ENCODE assay signal across 22 cellular contexts in the genomic region with DNA sequence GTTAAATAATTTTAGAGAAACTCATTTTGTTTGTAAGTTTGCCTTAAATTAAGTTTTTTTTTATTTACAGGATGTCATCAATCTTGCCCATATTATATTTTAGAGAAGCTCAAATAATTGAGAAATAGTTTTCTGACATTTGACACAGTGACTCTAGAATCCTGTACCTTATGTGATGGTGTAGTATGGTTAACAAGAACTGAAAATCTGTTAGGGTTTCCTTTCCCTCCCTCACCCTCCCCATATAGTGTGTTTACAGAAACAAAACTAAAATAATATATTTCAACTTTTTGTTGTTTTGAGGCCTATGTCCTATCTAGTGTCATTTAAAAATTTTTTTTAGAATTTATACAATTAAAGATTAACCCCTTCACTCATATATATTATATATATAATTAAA.
A peak's percentile ranks its signal among the peaks of the same experiment; 100 is the strongest.
DNase-seq lines count a peak whose midpoint lies in the region; ATAC-seq, FAIRE-seq and TF ChIP-seq lines count a peak whose summit lies in the region.
"Had no signal": no experiment of that assay in that cellular context is flagged by ENCODE, and none has a peak within 500 bp of the region (broad histone marks: within the 10 kb centered on the region; RNA-seq: fewer than 3 reads in every experiment).

No MANE protein-coding gene starts in this region.

- H2BK5ac ChIP-seq in trophoblast cell (ENCODE audit: low read depth, low read length, poor library complexity), result no peak overlapping the region

- no peak overlapping the region for H3K27ac Mint-ChIP-seq in activated CD4-positive, alpha-beta T cell treated with anti-CD3 and anti-CD28 coated beads, Interleukin-2, amount 10 ng/mL, durations not matched to agents 24 days and 14 days
- H3K27ac Mint-ChIP-seq: stimulated activated naive CD8-positive, alpha-beta T cell treated with anti-CD3 and anti-CD28 coated beads, Interleukin-15, amount 100 ng/mL, for 72 hours; T-helper 1 cell treated with Interleukin-12 subunit alpha and Interleukin-12 subunit beta and Interleukin-4 antibody, amounts not matched to agents 30 μg/mL and 1 μg/mL, for 36 hours had no signal

- no peak overlapping the region for H4K8ac ChIP-seq in trophoblast cell (ENCODE audit: low read depth, low read length)

- no peaks in the 10 kb centered on the region for H3K79me1 ChIP-seq in trophoblast cell (ENCODE audit: low read length)

- no peak for FAIRE-seq in GM12891 (lab: Jason Lieb, UNC)
- FAIRE-seq: K562 had no signal

- H3K36me3 Mint-ChIP-seq in activated CD4-positive, alpha-beta T cell treated with anti-CD3 and anti-CD28 coated beads, Interleukin-2, amount 10 ng/mL, durations not matched to agents 24 days and 14 days (ENCODE audit: low read depth), result peaks cover 14% of the 10 kb centered on the region

- H4K12ac ChIP-seq in trophoblast cell (ENCODE audit: low read depth, low read length), result no peak overlapping the region

- peaks cover 17% of the 10 kb centered on the region for H3K4me1 Mint-ChIP-seq in activated CD4-positive, alpha-beta T cell treated with anti-CD3 and anti-CD28 coated beads, Interleukin-2, amount 10 ng/mL, durations not matched to agents 24 days and 14 days

- H3K18ac ChIP-seq in trophoblast cell (ENCODE audit: low read length), result no peak overlapping the region

- H3K27me3 Mint-ChIP-seq in activated CD4-positive, alpha-beta T cell treated with anti-CD3 and anti-CD28 coated beads, Interleukin-2, amount 10 ng/mL, durations not matched to agents 24 days and 14 days, result no peaks in the 10 kb centered on the region
- H3K27me3 Mint-ChIP-seq: stimulated activated naive CD8-positive, alpha-beta T cell treated with anti-CD3 and anti-CD28 coated beads, Interleukin-15, amount 100 ng/mL, for 72 hours had no signal

- no peak for TF ChIP-seq EP300 in esophagus muscularis mucosa (IDR thresholded peaks at IDR 0.05)

- POLR2A ChIA-PET in PC-3 (lab: Charles Lee; ENCODE audit: unreplicated experiment), result no interaction called here

- H3K4me3 ChIP-seq in esophagus muscularis mucosa (peak overlapping the region in 3 of 4 donors; percentile 26 to 30 (median 27)), prostate gland (no peak overlapping the region), tibial artery (peak overlapping the region in 1 of 2 donors; percentile 29), PC-3 (ENCODE audit: low read length) (no peak overlapping the region), trophoblast cell (ENCODE audit: low read depth, low read length) (no peak overlapping the region)
- H3K4me3 ChIP-seq: K562 had no signal

- CTCF ChIA-PET in PC-3 (lab: Charles Lee), result no interaction called here

- BruUV-seq in PC-3 (replicated peaks; lab: Mats Ljungman, UMichigan), result no TSS peak

- H3K23ac ChIP-seq in trophoblast cell (ENCODE audit: low read length), result no peak overlapping the region

- H3K79me2 ChIP-seq in PC-3 (ENCODE audit: low read length) (no peaks in the 10 kb centered on the region), trophoblast cell (ENCODE audit: control insufficient read depth, insufficient read depth, low read length, poor library complexity) (no peaks in the 10 kb centered on the region)

- H4K91ac ChIP-seq in trophoblast cell (ENCODE audit: low read depth, low read length), result no peak overlapping the region

- H2AK5ac ChIP-seq in trophoblast cell (ENCODE audit: low read length), result no peak overlapping the region

- no peaks in the 10 kb centered on the region for H3K9me3 Mint-ChIP-seq in activated CD4-positive, alpha-beta T cell treated with anti-CD3 and anti-CD28 coated beads, Interleukin-2, amount 10 ng/mL, durations not matched to agents 24 days and 14 days
- H3K9me3 Mint-ChIP-seq: mesothelial cell of epicardium; stimulated activated naive CD8-positive, alpha-beta T cell treated with anti-CD3 and anti-CD28 coated beads, Interleukin-15, amount 100 ng/mL, for 72 hours; T-helper 1 cell treated with Interleukin-12 subunit alpha and Interleukin-12 subunit beta and Interleukin-4 antibody, amounts not matched to agents 30 μg/mL and 1 μg/mL, for 36 hours had no signal

- intact Hi-C loops in esophagus muscularis mucosa (cut with DNase I) (loop anchor here (5.0 to 10.0 kb wide), 3 partner anchors 56 to 448 kb away; partner anchors contain the start of gene CD164), prostate gland (cut with DNase I) (loop anchor here (5.0 to 10.0 kb wide), 2 partner anchors 72 to 379 kb away; partner anchors contain the start of gene CD164), tibial artery (cut with DNase I; ENCODE audit: low total_unique reads) (loop anchor here (10.0 kb wide), 1 partner anchor 448 kb away; no protein-coding TSS in a partner anchor), PC-3 (cut with micrococcal nuclease) (no loop called here)
- intact Hi-C loops in activated CD4-positive, alpha-beta T cell treated with anti-CD3 and anti-CD28 coated beads, Interleukin-2, amount 10 ng/mL, durations not matched to agents 24 days and 14 days (cut with micrococcal nuclease), result no loop called here

- ATAC-seq in PC-3, result no peak
- ATAC-seq: K562; stimulated activated naive CD8-positive, alpha-beta T cell treated with anti-CD3 and anti-CD28 coated beads, Interleukin-15, amount 100 ng/mL, for 72 hours had no signal

- no peaks in the 10 kb centered on the region for H3K9me2 ChIP-seq in PC-3 (replicated peaks; ENCODE audit: low read length)

- H3K4me1 ChIP-seq in esophagus muscularis mucosa (peaks cover 63 to 82% (median 76%) of the 10 kb centered on the region in 4 donors), prostate gland (replicated peaks) (peaks cover 9% of the 10 kb centered on the region), tibial artery (peaks cover 0 to 66% (median 38%) of the 10 kb centered on the region in 4 donors), PC-3 (ENCODE audit: insufficient read depth, low read length) (peaks cover 2% of the 10 kb centered on the region; the same call in 1 of the 2 replicates), trophoblast cell (ENCODE audit: control insufficient read depth in 1 of 2, insufficient read depth in 2 of 2, low read length in 2 of 2) (no peaks in the 10 kb centered on the region)

- no peak overlapping the region for H3K4ac ChIP-seq in trophoblast cell (ENCODE audit: low read depth, low read length)

- no peaks in the 10 kb centered on the region for H3K9me3 ChIP-seq in esophagus muscularis mucosa
- no peaks in the 10 kb centered on the region for H3K9me3 ChIP-seq in prostate gland
- H3K9me3 ChIP-seq in tibial artery, result no peaks in the 10 kb centered on the region
- H3K9me3 ChIP-seq in PC-3 (ENCODE audit: low read length), result no peaks in the 10 kb centered on the region
- no peaks in the 10 kb centered on the region for H3K9me3 ChIP-seq in trophoblast cell (ENCODE audit: insufficient read depth, low read depth, low read length)
- H3K9me3 ChIP-seq: BE2C had no signal

- no peak overlapping the region for H3K4me2 ChIP-seq in PC-3 (ENCODE audit: low read length)
- no peak overlapping the region for H3K4me2 ChIP-seq in trophoblast cell (ENCODE audit: low read length)

- H3K9ac ChIP-seq in PC-3 (ENCODE audit: low read length), result no peak overlapping the region
- H3K9ac ChIP-seq in trophoblast cell (ENCODE audit: low read length), result no peak overlapping the region

- no peak overlapping the region for H3K4me3 Mint-ChIP-seq in activated CD4-positive, alpha-beta T cell treated with anti-CD3 and anti-CD28 coated beads, Interleukin-2, amount 10 ng/mL, durations not matched to agents 24 days and 14 days
- H3K4me3 Mint-ChIP-seq: mesothelial cell of epicardium; stimulated activated naive CD8-positive, alpha-beta T cell treated with anti-CD3 and anti-CD28 coated beads, Interleukin-15, amount 100 ng/mL, for 72 hours; T-helper 1 cell treated with Interleukin-12 subunit alpha and Interleukin-12 subunit beta and Interleukin-4 antibody, amounts not matched to agents 30 μg/mL and 1 μg/mL, for 36 hours had no signal

- H3K36me3 ChIP-seq in esophagus muscularis mucosa (peaks cover 14 to 35% (median 23%) of the 10 kb centered on the region in 4 donors), prostate gland (peaks cover 0 to 3% of the 10 kb centered on the region in 2 donors), tibial artery (peaks cover 13 to 33% (median 23%) of the 10 kb centered on the region in 3 donors), PC-3 (ENCODE audit: low read depth, low read length) (no peaks in the 10 kb centered on the region), trophoblast cell (ENCODE audit: control insufficient read depth in 1 of 2, insufficient read depth in 2 of 2, low read length in 2 of 2) (peaks cover 0 to 4% of the 10 kb centered on the region in 2 experiments)
- H3K36me3 ChIP-seq: BE2C had no signal

- H2BK12ac ChIP-seq in trophoblast cell (ENCODE audit: low read length), result no peak overlapping the region

- TF ChIP-seq CTCF in esophagus muscularis mucosa (IDR thresholded peaks at IDR 0.05) (no peak), prostate gland (IDR thresholded peaks at IDR 0.05) (no peak), tibial artery (IDR thresholded peaks at IDR 0.05) (no peak), PC-3 (conservative IDR thresholded peaks at IDR 0.05; ENCODE audit: low read depth, low read length) (no peak)

- DNase-seq in esophagus muscularis mucosa (ENCODE audit: extremely low spot score), result no peak
- DNase-seq in prostate gland (ENCODE audit: low spot score), result no peak
- no peak for DNase-seq in tibial artery
- no peak for DNase-seq in PC-3
- no peak for DNase-seq in GM12891 (ENCODE audit: insufficient read length, low spot score)
- DNase-seq in activated CD4-positive, alpha-beta T cell treated with anti-CD3 and anti-CD28 coated beads, Interleukin-2, amount 10 ng/mL, durations not matched to agents 24 days and 14 days, result no peak
- no peak for DNase-seq in trophoblast cell
- DNase-seq: activated CD4-positive, alpha-beta T cell treated with anti-CD3 and anti-CD28 coated beads for 1 hour; activated CD8-positive, alpha-beta memory T cell treated with anti-CD3 and anti-CD28 coated beads, Interleukin-2, amount 50 U/mL, for 48 hours; activated naive CD4-positive, alpha-beta T cell treated with Interleukin-2 at 50 U/mL for 16 hours; BE2C; brain microvascular endothelial cell; effector CD4-positive, alpha-beta T cell; NCI-H1105; NCI-H2171 treated with DMSO at 0.1 percent for 48 hours; occipital lobe; stimulated activated CD4-positive, alpha-beta T cell treated with anti-CD3 and anti-CD28 coated beads, Interleukin-12 subunit alpha, Interleukin-12 subunit beta, amount 100 ng/mL, for 4 hours; stimulated activated naive CD8-positive, alpha-beta T cell treated with anti-CD3 and anti-CD28 coated beads, Interleukin-15, amount 100 ng/mL, for 72 hours had no signal

- H3K27ac ChIP-seq in angular gyrus (ENCODE audit: low read depth, low read length) (peak overlapping the region; percentile 85), esophagus muscularis mucosa (replicated peaks in 1 of 4) (peak overlapping the region; percentile 73 to 82 (median 74)), prostate gland (peak overlapping the region; percentile 77 to 81), tibial artery (peak overlapping the region; percentile 68 to 78), PC-3 (ENCODE audit: low read length) (no peak overlapping the region), trophoblast cell (ENCODE audit: low read depth, low read length) (no peak overlapping the region)
- H3K27ac ChIP-seq: brain microvascular endothelial cell had no signal

- H3F3A ChIP-seq in PC-3 (ENCODE audit: low read length, unreplicated experiment), result no peaks in the 10 kb centered on the region

- H4K20me1 ChIP-seq in PC-3 (ENCODE audit: low read length), result no peaks in the 10 kb centered on the region

- no peak for TF ChIP-seq POLR2A in esophagus muscularis mucosa (IDR thresholded peaks at IDR 0.05; ENCODE audit: low read depth)
- TF ChIP-seq POLR2A in prostate gland (IDR thresholded peaks at IDR 0.05), result no peak
- TF ChIP-seq POLR2A in GM12891 (IDR thresholded peaks at IDR 0.05; ENCODE audit: low read depth, low read length), result no peak

- H3K27me3 ChIP-seq in esophagus muscularis mucosa (no peaks in the 10 kb centered on the region), prostate gland (replicated peaks; ENCODE audit: insufficient read depth) (no peaks in the 10 kb centered on the region), tibial artery (no peaks in the 10 kb centered on the region), PC-3 (ENCODE audit: low read length) (no peaks in the 10 kb centered on the region), trophoblast cell (ENCODE audit: insufficient read depth, low read length) (no peaks in the 10 kb centered on the region)
- H3K27me3 ChIP-seq: BE2C, brain microvascular endothelial cell had no signal

- no peak overlapping the region for H2BK120ac ChIP-seq in trophoblast cell (ENCODE audit: insufficient read depth, low read length, poor library complexity)

- H3K14ac ChIP-seq in trophoblast cell (ENCODE audit: low read length), result no peak overlapping the region

- H2AFZ ChIP-seq in PC-3 (ENCODE audit: low read length), result no peak overlapping the region
- no peak overlapping the region for H2AFZ ChIP-seq in trophoblast cell (ENCODE audit: insufficient read depth, low read length, poor library complexity)

Comparison
In these comparisons a context has a peak if more than half of its experiments do, and no peak if none do; other contexts are left out.
1. H3K27ac ChIP-seq: peak in angular gyrus (single experiment), esophagus muscularis mucosa (4 of 4), prostate gland (2 of 2) and tibial artery (2 of 2); none in PC-3 (single experiment) and trophoblast cell (single experiment).
2. H3K4me3 ChIP-seq: peak in esophagus muscularis mucosa (3 of 4); none in prostate gland (0 of 2), PC-3 (single experiment) and trophoblast cell (single experiment).
3. intact Hi-C loops: an anchor here in esophagus muscularis mucosa (5.0 to 10.0 kb wide), prostate gland (5.0 to 10.0 kb wide) and tibial artery (10.0 kb wide); none called in PC-3 and activated CD4-positive, alpha-beta T cell treated with anti-CD3 and anti-CD28 coated beads, Interleukin-2, amount 10 ng/mL, durations not matched to agents 24 days and 14 days.